Comparison of ENCODE assay signal across 10 cellular contexts in genomic region chr1:190477687-190478192, GRCh38. TPM values are rescaled to one million over a fixed set of nuclear protein-coding genes. Genes with fewer than 3 reads are reported as not detected.
DNase-seq lines count a peak whose midpoint lies in the region; ATAC-seq and TF ChIP-seq lines count a peak whose summit lies in the region.
"Had no signal": no experiment of that assay in that cellular context is flagged by ENCODE, and none has a peak within 500 bp of the region (broad histone marks: within the 10 kb centered on the region; RNA-seq: fewer than 3 reads in every experiment).

Gene BRINP3, minus strand, starts transcription at chr1:190477864.

- H3K4me1 ChIP-seq in A673 (ENCODE audit: insufficient read depth, low read length, poor library complexity, severe bottlenecking) (peaks cover 15% of the 10 kb centered on the region), HUES48 (ENCODE audit: control insufficient read depth, insufficient read depth, low read length) (peaks cover 36% of the 10 kb centered on the region), mucosa of rectum (ENCODE audit: control insufficient read depth in 2 of 2, insufficient read depth in 2 of 2, low read length in 2 of 2) (no peaks in the 10 kb centered on the region)

- no peaks in the 10 kb centered on the region for H3K9me3 ChIP-seq in A673 (ENCODE audit: low read depth, low read length, poor library complexity, severe bottlenecking)
- no peaks in the 10 kb centered on the region for H3K9me3 ChIP-seq in HUES48 (ENCODE audit: control insufficient read depth, insufficient read depth, low read length)
- H3K9me3 ChIP-seq in mucosa of rectum (ENCODE audit: control insufficient read depth in 2 of 2, low read length in 2 of 2) = no peaks in the 10 kb centered on the region

- POLR2A ChIA-PET in A673 (lab: Charles Lee; ENCODE audit: low non-redundant PET) = no interaction called here

- no peaks in the 10 kb centered on the region for H3K36me3 ChIP-seq in A673 (ENCODE audit: insufficient read depth, low read length, poor library complexity, severe bottlenecking)
- H3K36me3 ChIP-seq in HUES48 (ENCODE audit: control insufficient read depth, insufficient read depth, low read length) = no peaks in the 10 kb centered on the region
- H3K36me3 ChIP-seq in mucosa of rectum (ENCODE audit: control insufficient read depth in 2 of 2, insufficient read depth in 2 of 2, low read length in 2 of 2) = no peaks in the 10 kb centered on the region

- CTCF ChIA-PET in A673 (lab: Charles Lee) = no interaction called here

- DNase-seq in A673 (ENCODE audit: low spot score) (peak; percentile 20), choroid plexus epithelial cell (ENCODE audit: low read depth) (no peak), AG20443 (ENCODE audit: low spot score) (no peak), NCI-H82 treated with DMSO at 0.1 percent for 48 hours (lab: John Stamatoyannopoulos, UW; ENCODE audit: unreplicated experiment) (no peak)
- no peak for DNase-seq in effector CD4-positive, alpha-beta T cell
- DNase-seq: stimulated activated CD4-positive, alpha-beta T cell treated with anti-CD3 and anti-CD28 coated beads, Interleukin-2, amount 100 ng/mL, for 24 hours had no signal

- H3K4me3 ChIP-seq in A673 (ENCODE audit: low read depth, low read length, poor library complexity, severe bottlenecking) (peak within 1 kb of the TSS; percentile 56), HUES48 (ENCODE audit: low read depth, low read length) (peak within 1 kb of the TSS; percentile 70), choroid plexus epithelial cell (ENCODE audit: low read depth, low read length) (peak within 1 kb of the TSS; percentile 49), mucosa of rectum (ENCODE audit: low read length in 2 of 2) (peak within 1 kb of the TSS; percentile 59 to 87)

- intact Hi-C loops in A673 (cut with micrococcal nuclease; ENCODE audit: unreplicated experiment) = no loop called here

- peak within 1 kb of the TSS; percentile 16 for H3K27ac ChIP-seq in A673 (ENCODE audit: low read depth, low read length, poor library complexity, severe bottlenecking)
- peak within 1 kb of the TSS; percentile 69 for H3K27ac ChIP-seq in HUES48 (ENCODE audit: low read depth, low read length)
- peak within 1 kb of the TSS; percentile 65 to 80 for H3K27ac ChIP-seq in mucosa of rectum (ENCODE audit: low read depth in 2 of 2, low read length in 2 of 2)

- H3K9ac ChIP-seq in HUES48 (ENCODE audit: low read depth, low read length) (no peak within 1 kb of the TSS), mucosa of rectum (ENCODE audit: low read depth in 1 of 2, low read length in 2 of 2) (peak within 1 kb of the TSS; percentile 76 to 84)

- no peak for ATAC-seq in GM18861 (IDR thresholded peaks at IDR 0.05; ENCODE audit: unreplicated experiment)

- H3K27me3 ChIP-seq in A673 (replicated peaks; ENCODE audit: insufficient read depth, low read depth, low read length, poor library complexity) = no peaks in the 10 kb centered on the region
- peaks cover 58% of the 10 kb centered on the region for H3K27me3 ChIP-seq in HUES48 (ENCODE audit: control insufficient read depth, insufficient read depth, low read length)
- peaks cover 0 to 10% of the 10 kb centered on the region in 2 donors for H3K27me3 ChIP-seq in mucosa of rectum (ENCODE audit: control insufficient read depth in 2 of 2, insufficient read depth in 2 of 2, low read length in 2 of 2)

- no TSS peak for BruUV-seq in A673 (replicated peaks; lab: Mats Ljungman, UMichigan)

- TF ChIP-seq CTCF in A673 (conservative IDR thresholded peaks at IDR 0.05; ENCODE audit: low read depth, low read length) = no peak
- no peak for TF ChIP-seq CTCF in choroid plexus epithelial cell (conservative IDR thresholded peaks at IDR 0.05; ENCODE audit: low read depth, low read length)

RNA-seq across cellular contexts. Expression of gene BRINP3, which starts in this region (rescaled TPM):
- 0.76 TPM in 1 of 2 replicates, not detected in the other for total RNA-seq in A673 (2021)
- total RNA-seq: RPMI7951 had no signal

Comparison
In these comparisons a context has a peak if more than half of its experiments do, and no peak if none do; other contexts are left out.
1. Peak in DNase-seq, H3K4me3 ChIP-seq and H3K27ac ChIP-seq in A673; RNA of the gene not detected or under 1 TPM.
2. H3K27ac ChIP-seq: peak in every context shown above with its lines; median percentile 72 in mucosa of rectum; 69 in HUES48; 16 in A673.